8 cellular contexts compared by ENCODE assay signal in the genomic region with DNA sequence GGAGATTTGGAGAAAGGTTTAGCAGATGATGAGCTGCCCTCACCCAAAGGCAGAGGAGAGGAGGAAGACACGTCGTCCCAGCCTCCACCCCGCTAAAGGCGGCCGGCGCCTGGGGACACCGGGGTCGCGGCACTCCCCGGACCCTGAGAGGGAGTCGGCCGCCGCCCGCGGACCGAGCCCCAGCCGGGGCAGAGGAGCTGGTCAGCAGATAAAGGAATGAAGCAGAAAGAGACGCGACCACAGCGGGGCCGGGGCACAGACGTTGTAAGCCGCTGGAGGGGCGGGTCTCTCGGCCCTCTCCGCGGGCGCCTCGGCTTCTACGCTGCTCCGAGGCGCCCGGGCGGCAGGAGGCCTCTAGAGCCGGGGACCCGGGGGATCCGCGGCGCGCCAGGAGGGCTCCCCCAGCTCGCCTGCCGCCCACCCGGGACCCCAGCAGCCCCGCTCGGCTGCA. TPM values are rescaled to one million over a fixed set of nuclear protein-coding genes. Genes with fewer than 3 reads are reported as not detected.
DNase-seq lines count a peak whose midpoint lies in the region; ATAC-seq, FAIRE-seq and TF ChIP-seq lines count a peak whose summit lies in the region.

No MANE protein-coding gene starts in this region.

- peak; percentile 36 for ATAC-seq in GM19452 (IDR thresholded peaks at IDR 0.05; ENCODE audit: unreplicated experiment)
- peak; percentile 20 for ATAC-seq in HG03565 (IDR thresholded peaks at IDR 0.05; ENCODE audit: unreplicated experiment)
- peak; percentile 84 for ATAC-seq in HepG2

- H3K9me3 ChIP-seq in WERI-Rb-1 (ENCODE audit: severe bottlenecking) (no peaks in the 10 kb centered on the region), HepG2 (ENCODE audit: low read length) (no peaks in the 10 kb centered on the region)

- POLR2A ChIA-PET in BJ (lab: Charles Lee): no interaction called here
- POLR2A ChIA-PET in HepG2 (lab: Yijun Ruan, JAX): no interaction called here

- intact Hi-C loops in HepG2 (cut with micrococcal nuclease; ENCODE audit: unreplicated experiment): no loop called here

- H3K27me3 ChIP-seq in BJ (ENCODE audit: control insufficient read depth, insufficient read depth, low read length) (no peaks in the 10 kb centered on the region; the same call in 1 of the 2 replicates), WERI-Rb-1 (ENCODE audit: insufficient read depth, low read depth, severe bottlenecking) (no peaks in the 10 kb centered on the region), HepG2 (ENCODE audit: control insufficient read depth in 1 of 2, insufficient read depth in 2 of 2, low read length in 2 of 2) (no peaks in the 10 kb centered on the region)

- H3K36me3 ChIP-seq in BJ (ENCODE audit: control insufficient read depth, insufficient read depth, low read length) (no peaks in the 10 kb centered on the region), WERI-Rb-1 (no peaks in the 10 kb centered on the region), HepG2 (replicated peaks in 1 of 2; ENCODE audit: control insufficient read depth in 1 of 2, insufficient read depth in 2 of 2, low read length in 2 of 2) (no peaks in the 10 kb centered on the region)

- no peak for TF ChIP-seq RAD21 in HepG2 (CRISPR knock-in tag; IDR thresholded peaks at IDR 0.05)

- TF ChIP-seq EP300 in HepG2 (IDR thresholded peaks at IDR 0.05; ENCODE audit: low read depth in 2 of 2, low read length in 2 of 2) (no peak), HepG2 (CRISPR knock-in tag; IDR thresholded peaks at IDR 0.05; ENCODE audit: borderline replicate concordance) (no peak)

- no peaks in the 10 kb centered on the region for H4K20me1 ChIP-seq in HepG2 (ENCODE audit: insufficient read depth, low read length)

- no peak for FAIRE-seq in HepG2 (lab: Jason Lieb, UNC)

- H3K9ac ChIP-seq in HepG2 (ENCODE audit: insufficient read depth, low read depth, low read length): peak overlapping the region; percentile 97

- H3K79me2 ChIP-seq in HepG2 (ENCODE audit: insufficient read depth, low read length): peaks cover 34% of the 10 kb centered on the region

- H3K4me2 ChIP-seq in HepG2 (ENCODE audit: low read depth, low read length): peak overlapping the region; percentile 81

- TF ChIP-seq CTCF in BJ (IDR thresholded peaks at IDR 0.05; ENCODE audit: insufficient read depth, low read depth, low read length) (no peak), WERI-Rb-1 (IDR thresholded peaks at IDR 0.05; ENCODE audit: low read depth, low read length) (no peak), choroid plexus epithelial cell (conservative IDR thresholded peaks at IDR 0.05; ENCODE audit: low read depth, low read length) (no peak), HepG2 (CRISPR knock-in tag; IDR thresholded peaks at IDR 0.05) (no peak)

- 4% methylated on average over 14 of the region's 45 CpGs for WGBS in HepG2 (ENCODE audit: low lambda C conversion rate)

- in situ Hi-C loops in HepG2 (cut with HindIII; ENCODE audit: extremely low pct_ligation_motif_present, low pct_unique_long_range_greater_than_20kb): no loop called here

- H3K4me3 ChIP-seq in BJ (ENCODE audit: low read depth, low read length) (peak overlapping the region; percentile 94), WERI-Rb-1 (ENCODE audit: low read depth, low read length) (peak overlapping the region; percentile 73), choroid plexus epithelial cell (ENCODE audit: low read depth, low read length) (peak overlapping the region; percentile 89), HepG2 (replicated peaks in 1 of 3; ENCODE audit: insufficient read depth in 1 of 3, low read depth in 2 of 3, low read length in 3 of 3) (peak overlapping the region; percentile 88 to 97 (median 89))

- no TSS peak for BruUV-seq in HepG2 (replicated peaks; lab: Mats Ljungman, UMichigan)

- CTCF ChIA-PET in BJ (lab: Yijun Ruan, JAX): interaction anchor here (0.8 to 1.8 kb wide), 7 partner anchors 15 to 236 kb away, joined by 3 to 8 read pairs (median 3); no protein-coding TSS in a partner anchor
- CTCF ChIA-PET in HepG2 (lab: Yijun Ruan, JAX; ENCODE audit: low intra/inter-chr PET ratio, low total read pairs): no interaction called here

- peaks cover 35% of the 10 kb centered on the region for H3K4me1 ChIP-seq in HepG2 (ENCODE audit: insufficient read depth, low read length)

- DNase-seq in BJ (ENCODE audit: low read depth) (no peak), WERI-Rb-1 (peak; percentile 34), choroid plexus epithelial cell (ENCODE audit: low read depth) (peak; percentile 51), HepG2 (ENCODE audit: low spot score) (no peak), SIG-M5 treated with dmso at 0.1 percent for 504 hours (lab: John Stamatoyannopoulos, UW; ENCODE audit: unreplicated experiment) (no peak)
- DNase-seq in stimulated activated CD8-positive, alpha-beta memory T cell treated with anti-CD3 and anti-CD28 coated beads, Interleukin-2, amount 100 ng/mL, for 1 hour (ENCODE audit: low read depth in 2 of 2): peak; percentile 10 to 21

- H2AFZ ChIP-seq in HepG2 (ENCODE audit: low read length): no peak overlapping the region

- H3K27ac ChIP-seq in WERI-Rb-1: peak overlapping the region; percentile 95
- peak overlapping the region; percentile 71 for H3K27ac ChIP-seq in HepG2 (ENCODE audit: extremely low read length, insufficient read depth, low read length)

- TF ChIP-seq POLR2A in HepG2 (IDR thresholded peaks at IDR 0.05; ENCODE audit: insufficient read depth in 1 of 2, low read depth in 2 of 2, low read length in 2 of 2): no peak

TF ChIP-seq in HepG2, 621 proteins besides CTCF, POLR2A, EP300 and RAD21 (continues in another document):
- no peak for TF ChIP-seq SNAPC2 (CRISPR knock-in tag; IDR thresholded peaks at IDR 0.05)
- TF ChIP-seq, protein P1, sequence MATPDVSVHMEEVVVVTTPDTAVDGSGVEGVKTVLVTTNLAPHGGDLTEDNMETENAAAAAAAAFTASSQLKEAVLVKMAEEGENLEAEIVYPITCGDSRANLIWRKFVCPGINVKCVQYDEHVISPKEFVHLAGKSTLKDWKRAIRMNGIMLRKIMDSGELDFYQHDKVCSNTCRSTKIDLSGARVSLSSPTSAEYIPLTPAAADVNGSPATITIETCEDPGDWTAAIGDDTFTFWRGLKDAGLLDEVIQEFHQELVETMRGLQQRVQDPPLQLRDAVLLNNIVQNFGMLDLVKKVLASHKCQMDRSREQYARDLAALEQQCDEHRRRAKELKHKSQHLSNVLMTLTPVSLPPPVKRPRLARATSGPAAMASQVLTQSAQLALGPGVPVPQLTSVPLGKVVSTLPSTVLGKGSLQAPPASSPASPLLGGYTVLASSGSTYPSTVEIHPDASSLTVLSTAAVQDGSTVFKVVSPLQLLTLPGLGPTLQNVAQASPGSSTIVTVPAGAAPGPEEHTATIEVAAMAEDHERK (CRISPR knock-in tag; IDR thresholded peaks at IDR 0.05; ENCODE audit: low read depth): no peak
- no peak for TF ChIP-seq MED13 (CRISPR knock-in tag; IDR thresholded peaks at IDR 0.05)
- TF ChIP-seq ZBTB42 (CRISPR knock-in tag; IDR thresholded peaks at IDR 0.05): 0 out of 2 replicates have a peak, but pooled peaks have one; percentile 10
- TF ChIP-seq, protein P2, sequence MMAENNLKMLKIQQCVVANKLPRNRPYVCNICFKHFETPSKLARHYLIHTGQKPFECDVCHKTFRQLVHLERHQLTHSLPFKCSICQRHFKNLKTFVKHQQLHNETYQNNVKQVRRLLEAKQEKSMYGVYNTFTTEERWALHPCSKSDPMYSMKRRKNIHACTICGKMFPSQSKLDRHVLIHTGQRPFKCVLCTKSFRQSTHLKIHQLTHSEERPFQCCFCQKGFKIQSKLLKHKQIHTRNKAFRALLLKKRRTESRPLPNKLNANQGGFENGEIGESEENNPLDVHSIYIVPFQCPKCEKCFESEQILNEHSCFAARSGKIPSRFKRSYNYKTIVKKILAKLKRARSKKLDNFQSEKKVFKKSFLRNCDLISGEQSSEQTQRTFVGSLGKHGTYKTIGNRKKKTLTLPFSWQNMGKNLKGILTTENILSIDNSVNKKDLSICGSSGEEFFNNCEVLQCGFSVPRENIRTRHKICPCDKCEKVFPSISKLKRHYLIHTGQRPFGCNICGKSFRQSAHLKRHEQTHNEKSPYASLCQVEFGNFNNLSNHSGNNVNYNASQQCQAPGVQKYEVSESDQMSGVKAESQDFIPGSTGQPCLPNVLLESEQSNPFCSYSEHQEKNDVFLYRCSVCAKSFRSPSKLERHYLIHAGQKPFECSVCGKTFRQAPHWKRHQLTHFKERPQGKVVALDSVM (CRISPR knock-in tag; IDR thresholded peaks at IDR 0.05): 0 out of 2 replicates have a peak, but pooled peaks have one; percentile 11
- no peak for TF ChIP-seq IRX3 (CRISPR knock-in tag; IDR thresholded peaks at IDR 0.05; ENCODE audit: borderline replicate concordance, low read depth)
- TF ChIP-seq MXI1 (IDR thresholded peaks at IDR 0.05; ENCODE audit: borderline replicate concordance, low read depth, low read length): no peak

RNA-seq across cellular contexts. Expression of gene HERC1, which starts 0.5 kb away (rescaled TPM):
- polyA plus RNA-seq in BJ (2011; rRNA removed) (21.4 and 22.0 TPM in 2 replicates), HepG2 (2011; rRNA removed) (12.1 and 20.8 TPM in 2 replicates)
- 76.6 and 84.1 TPM in 2 replicates for polyA minus RNA-seq in BJ (2011; rRNA and poly(A)+ RNA removed)
- total RNA-seq in HepG2 (2016; rRNA removed; fragmentation: Illumina TruSeq; extraction: Trizol): 38.6 and 62.2 TPM in 2 replicates
- total RNA-seq in HepG2 (2016; cell fraction: cytosol; rRNA removed; fragmentation: Illumina TruSeq; extraction: Trizol; ENCODE audit: low read depth): 22.0 and 23.8 TPM in 2 replicates
- total RNA-seq in HepG2 (2016; cell fraction: insoluble cytoplasmic fraction; rRNA removed; fragmentation: Illumina TruSeq; extraction: Trizol): 41.2 and 56.2 TPM in 2 replicates
- total RNA-seq in HepG2 (2016; cell fraction: membrane; rRNA removed; fragmentation: Illumina TruSeq; extraction: Trizol): 16.5 and 18.5 TPM in 2 replicates
- 39.5 and 40.7 TPM in 2 replicates for total RNA-seq in HepG2 (2016; cell fraction: nucleus; rRNA removed; fragmentation: Illumina TruSeq; extraction: Trizol)
- 13.7 and 17.3 TPM in 2 replicates for polyA plus RNA-seq in HepG2 (2011; cell fraction: cytosol; rRNA removed)
- 30.6 and 37.2 TPM in 2 replicates for polyA plus RNA-seq in HepG2 (2011; cell fraction: nucleus; rRNA removed)
- 17.2 and 22.8 TPM in 2 replicates for polyA plus RNA-seq in HepG2 (2012)
- 0.95 and 1.4 TPM in 2 replicates for polyA plus RNA-seq in HepG2 (2016; cell fraction: cytosol; fragmentation: Illumina TruSeq; extraction: Trizol; ENCODE audit: low read depth)
- polyA plus RNA-seq in HepG2 (2016; cell fraction: insoluble cytoplasmic fraction; fragmentation: Illumina TruSeq; extraction: Trizol; ENCODE audit: low read depth): 26.3 and 30.6 TPM in 2 replicates
- 2.7 and 3.0 TPM in 2 replicates for polyA plus RNA-seq in HepG2 (2016; cell fraction: membrane; fragmentation: Illumina TruSeq; extraction: Trizol; ENCODE audit: low read depth)
- 16.0 and 24.1 TPM in 2 replicates for polyA plus RNA-seq in HepG2 (2016; cell fraction: nucleus; fragmentation: Illumina TruSeq; extraction: Trizol; ENCODE audit: insufficient read depth, low read depth)
- 51.5 and 96.6 TPM in 2 replicates for polyA minus RNA-seq in HepG2 (2011; rRNA and poly(A)+ RNA removed; ENCODE audit: low replicate concordance)
- 35.2 and 36.6 TPM in 2 replicates for polyA minus RNA-seq in HepG2 (2011; cell fraction: cytosol; rRNA and poly(A)+ RNA removed)
- polyA minus RNA-seq in HepG2 (2011; cell fraction: nucleus; rRNA and poly(A)+ RNA removed): 68.0 and 72.2 TPM in 2 replicates

Comparison
In these comparisons a context has a peak if more than half of its experiments do, and no peak if none do; other contexts are left out.
1. DNase-seq: peak in WERI-Rb-1 (single experiment), choroid plexus epithelial cell (single experiment) and stimulated activated CD8-positive, alpha-beta memory T cell treated with anti-CD3 and anti-CD28 coated beads, Interleukin-2, amount 100 ng/mL, for 1 hour (2 of 2); none in BJ (single experiment), HepG2 (single experiment) and SIG-M5 treated with dmso at 0.1 percent for 504 hours (single experiment).
2. ATAC-seq: peak in every context shown above with its lines; median percentile 84 in HepG2; 36 in GM19452; 20 in HG03565.
3. Peak in every context shown above with its lines, with median percentiles within 50 percentile points of each other: H3K4me3 ChIP-seq.